ENCODE assay signal across 9 cellular contexts in the genomic region with DNA sequence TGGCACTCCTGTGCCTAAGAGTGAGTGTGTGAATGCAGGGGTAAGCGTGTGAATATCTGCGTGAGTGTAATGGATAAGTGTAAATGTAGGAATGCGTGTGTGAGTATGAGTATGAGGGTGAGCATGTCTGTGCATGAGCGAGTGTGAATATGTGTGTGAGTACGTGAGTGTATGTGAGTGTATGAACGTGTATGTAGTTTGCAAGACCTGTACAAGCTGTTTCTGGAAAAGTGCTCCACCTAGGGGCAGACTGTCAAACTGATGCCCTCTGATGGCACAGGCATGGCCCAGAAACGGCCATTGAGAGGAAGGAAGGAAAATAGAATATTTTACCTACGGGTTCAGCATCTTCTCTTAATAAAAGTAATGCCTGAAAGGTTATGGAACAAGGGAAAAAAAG. TPM values are rescaled to one million over a fixed set of nuclear protein-coding genes. Genes with fewer than 3 reads are reported as not detected.
A peak's percentile ranks its signal among the peaks of the same experiment; 100 is the strongest.
DNase-seq lines count a peak whose midpoint lies in the region; ATAC-seq lines count a peak whose summit lies in the region.
"Had no signal": no experiment of that assay in that cellular context is flagged by ENCODE, and none has a peak within 500 bp of the region (broad histone marks: within the 10 kb centered on the region; RNA-seq: fewer than 3 reads in every experiment).

No MANE protein-coding gene starts in this region.

- no peak overlapping the region for H3K4me3 ChIP-seq in naive thymus-derived CD4-positive, alpha-beta T cell (ENCODE audit: low read length)

- DNase-seq in C1 segment of cervical spinal cord (lab: John Stamatoyannopoulos, UW), result peak in 8 of 14 donors; percentile 7 to 64 (median 46)
- DNase-seq in NOMO-1 treated with DMSO at 0.1 percent for 48 hours (lab: John Stamatoyannopoulos, UW; ENCODE audit: unreplicated experiment), result peak; percentile 38
- DNase-seq in activated CD8-positive, alpha-beta memory T cell treated with anti-CD3 and anti-CD28 coated beads for 24 hours, result peak; percentile 82
- DNase-seq in epidermal melanocyte (ENCODE audit: insufficient read length, low spot score), result peak; percentile 22
- DNase-seq in naive thymus-derived CD4-positive, alpha-beta T cell, result peak; percentile 9 to 60 (median 46)
- DNase-seq in stimulated activated naive CD8-positive, alpha-beta T cell treated with anti-CD3 and anti-CD28 coated beads, Interleukin-15, Interleukin-2, amounts not matched to agents 100 U/mL and 50 U/mL, for 24 hours, result peak; percentile 74

- H3K27me3 Mint-ChIP-seq in naive thymus-derived CD4-positive, alpha-beta T cell, result peaks cover 0 to 3% (median 0%) of the 10 kb centered on the region in 5 donors

- H3K9me3 Mint-ChIP-seq in naive thymus-derived CD4-positive, alpha-beta T cell, result peaks cover 0 to 4% (median 0%) of the 10 kb centered on the region in 11 donors

- no peaks in the 10 kb centered on the region for H3K27me3 ChIP-seq in naive thymus-derived CD4-positive, alpha-beta T cell (ENCODE audit: control insufficient read depth in 2 of 2, insufficient read depth in 2 of 2, low read length in 2 of 2)

- POLR2A ChIA-PET in naive thymus-derived CD4-positive, alpha-beta T cell (lab: Charles Lee), result no interaction called here

- H3K36me3 ChIP-seq in naive thymus-derived CD4-positive, alpha-beta T cell (ENCODE audit: control insufficient read depth in 2 of 3, insufficient read depth in 3 of 3, low read length in 3 of 3), result no peaks in the 10 kb centered on the region

- H3K36me3 Mint-ChIP-seq in naive thymus-derived CD4-positive, alpha-beta T cell, result no peaks in the 10 kb centered on the region

- H3K4me1 ChIP-seq in naive thymus-derived CD4-positive, alpha-beta T cell (ENCODE audit: control insufficient read depth in 2 of 2, insufficient read depth in 2 of 2, low read length in 2 of 2), result no peaks in the 10 kb centered on the region

- no peaks in the 10 kb centered on the region for H3K9me3 ChIP-seq in naive thymus-derived CD4-positive, alpha-beta T cell (ENCODE audit: control insufficient read depth in 2 of 3, low read length in 3 of 3)

- H3K4me1 Mint-ChIP-seq in naive thymus-derived CD4-positive, alpha-beta T cell, result peaks cover 1 to 10% (median 5%) of the 10 kb centered on the region in 7 donors

- CTCF ChIA-PET in naive thymus-derived CD4-positive, alpha-beta T cell (lab: Charles Lee), result interaction anchor here (1.0 to 1.5 kb wide), 2 partner anchors 248 to 249 kb away, joined by 4 to 7 read pairs; no protein-coding TSS in a partner anchor

- H3K27ac Mint-ChIP-seq in naive thymus-derived CD4-positive, alpha-beta T cell, result no peak overlapping the region
- H3K27ac Mint-ChIP-seq: T-helper 1 cell treated with Interleukin-12 subunit alpha and Interleukin-12 subunit beta and Interleukin-4 antibody, amounts not matched to agents 30 μg/mL and 1 μg/mL, for 36 hours had no signal

- no peak overlapping the region for H3K4me3 Mint-ChIP-seq in naive thymus-derived CD4-positive, alpha-beta T cell
- H3K4me3 Mint-ChIP-seq: T-helper 1 cell treated with Interleukin-12 subunit alpha and Interleukin-12 subunit beta and Interleukin-4 antibody, amounts not matched to agents 30 μg/mL and 1 μg/mL, for 36 hours had no signal

- no peak overlapping the region for H3K27ac ChIP-seq in naive thymus-derived CD4-positive, alpha-beta T cell (ENCODE audit: low read depth, low read length)

- intact Hi-C loops in naive thymus-derived CD4-positive, alpha-beta T cell (cut with micrococcal nuclease), result loop anchor here (1.0 to 2.0 kb wide), 5 partner anchors 86 to 289 kb away; no protein-coding TSS in a partner anchor

- ATAC-seq in GM18907 (IDR thresholded peaks at IDR 0.05; ENCODE audit: unreplicated experiment), result peak; percentile 99
- ATAC-seq in HG03135 (IDR thresholded peaks at IDR 0.05; ENCODE audit: unreplicated experiment), result peak; percentile 96
- peak; percentile 93 for ATAC-seq in naive thymus-derived CD4-positive, alpha-beta T cell
- ATAC-seq in stimulated activated naive CD8-positive, alpha-beta T cell treated with anti-CD3 and anti-CD28 coated beads, Interleukin-15, Interleukin-2, amounts not matched to agents 100 U/mL and 50 U/mL, for 24 hours, result peak; percentile 94

RNA-seq across cellular contexts. Expression of a gene that starts 24.4 kb away (rescaled TPM):
- 10 to 100 TPM in 2 of 5 experiments, 1 to 10 TPM in 3; 3.0 to 32.2 (median 6.5) TPM for total RNA-seq in naive thymus-derived CD4-positive, alpha-beta T cell
- under 1 TPM in 1 of 2 donors, not detected in 1; 0.59 TPM for polyA plus RNA-seq in naive thymus-derived CD4-positive, alpha-beta T cell

Comparison
In these comparisons a context has a peak if more than half of its experiments do, and no peak if none do; other contexts are left out.
1. DNase-seq: peak in every context shown above with its lines; median percentile 82 in activated CD8-positive, alpha-beta memory T cell treated with anti-CD3 and anti-CD28 coated beads for 24 hours; 74 in stimulated activated naive CD8-positive, alpha-beta T cell treated with anti-CD3 and anti-CD28 coated beads, Interleukin-15, Interleukin-2, amounts not matched to agents 100 U/mL and 50 U/mL, for 24 hours; 46 in C1 segment of cervical spinal cord; 46 in naive thymus-derived CD4-positive, alpha-beta T cell; 38 in NOMO-1 treated with DMSO at 0.1 percent for 48 hours; 22 in epidermal melanocyte.